In genomic region chr1:10909697-10910489, GRCh38 we compare ENCODE assay signal across 8 cellular contexts.
DNase-seq lines count a peak whose midpoint lies in the region; ATAC-seq and TF ChIP-seq lines count a peak whose summit lies in the region.

No MANE protein-coding gene starts in this region.

- no peak overlapping the region for H3K4me3 ChIP-seq in epithelial cell of proximal tubule (ENCODE audit: low read depth, low read length)
- H3K4me3 ChIP-seq in retinal pigment epithelial cell (ENCODE audit: low read length): no peak overlapping the region

- ATAC-seq in GM21360 (IDR thresholded peaks at IDR 0.05; ENCODE audit: unreplicated experiment): no peak

- DNase-seq in NCI-H2081 (lab: John Stamatoyannopoulos, UW) (peak; percentile 30 to 55), NCI-H2081 treated with DMSO at 0.1 percent for 48 hours (lab: John Stamatoyannopoulos, UW) (no peak), NCI-H2196 (lab: John Stamatoyannopoulos, UW; ENCODE audit: unreplicated experiment) (peak; percentile 66), epithelial cell of proximal tubule (ENCODE audit: low read depth) (no peak), retinal pigment epithelial cell (ENCODE audit: low read depth) (no peak), DMS153 treated with DMSO at 0.1 percent for 48 hours (lab: John Stamatoyannopoulos, UW; ENCODE audit: unreplicated experiment) (no peak)
- DNase-seq in activated CD8-positive, alpha-beta memory T cell treated with anti-CD3 and anti-CD28 coated beads for 4 hours (ENCODE audit: low read depth in 2 of 2): peak; percentile 48 to 54

- TF ChIP-seq CTCF in epithelial cell of proximal tubule (conservative IDR thresholded peaks at IDR 0.05; ENCODE audit: low read depth, low read length): peak; percentile 58
- TF ChIP-seq CTCF in retinal pigment epithelial cell (conservative IDR thresholded peaks at IDR 0.05; ENCODE audit: low read depth, low read length): peak; percentile 54

Comparison
In these comparisons a context has a peak if more than half of its experiments do, and no peak if none do; other contexts are left out.
1. DNase-seq: peak in NCI-H2081 (2 of 2), NCI-H2196 (single experiment) and activated CD8-positive, alpha-beta memory T cell treated with anti-CD3 and anti-CD28 coated beads for 4 hours (2 of 2); none in NCI-H2081 treated with DMSO at 0.1 percent for 48 hours (single experiment), epithelial cell of proximal tubule (single experiment), retinal pigment epithelial cell (single experiment) and DMS153 treated with DMSO at 0.1 percent for 48 hours (single experiment).